ENCODE assay signal across 29 cellular contexts in genomic region chr15:73504885-73505284, GRCh38.
"Had no signal": no experiment of that assay in that cellular context is flagged by ENCODE, and none has a peak within 500 bp of the region (broad histone marks: within the 10 kb centered on the region; RNA-seq: fewer than 3 reads in every experiment).

No MANE protein-coding gene starts in this region.

- H3K4me3 ChIP-seq: esophagus squamous epithelium, gastroesophageal sphincter, heart right ventricle, hepatocyte had no signal

- H3K36me3 ChIP-seq: brain microvascular endothelial cell, esophagus squamous epithelium, gastroesophageal sphincter, heart right ventricle had no signal

- H2AFZ ChIP-seq: hepatocyte had no signal

- H3K27ac ChIP-seq: brain microvascular endothelial cell, esophagus squamous epithelium, gastroesophageal sphincter, heart right ventricle, hepatocyte had no signal

- FAIRE-seq: astrocyte, bronchial epithelial cell, colon had no signal

- ATAC-seq: activated CD4-positive, alpha-beta T cell treated with anti-CD3 and anti-CD28 coated beads for 36 hours; activated CD8-positive, alpha-beta memory T cell treated with anti-CD3 and anti-CD28 coated beads, Interleukin-2, amount 10 ng/mL, durations not matched to agents 7 days and 5 days; activated CD8-positive, alpha-beta T cell treated with anti-CD3 and anti-CD28 coated beads, Interleukin-2, amount 10 ng/mL, durations not matched to agents 7 days and 5 days; activated naive CD4-positive, alpha-beta T cell treated with anti-CD3 and anti-CD28 coated beads, Interleukin-2, amount 50 U/mL, for 72 hours; effector memory CD8-positive, alpha-beta T cell; gastroesophageal sphincter; heart right ventricle had no signal

- H3K9me3 ChIP-seq: esophagus squamous epithelium, gastroesophageal sphincter, heart right ventricle had no signal

- H3K4me2 ChIP-seq: hepatocyte had no signal

- H3K4me1 ChIP-seq: esophagus squamous epithelium, gastroesophageal sphincter, heart right ventricle had no signal

- H3K79me2 ChIP-seq: hepatocyte had no signal

- DNase-seq: activated CD4-positive, alpha-beta memory T cell treated with anti-CD3 and anti-CD28 coated beads for 36 hours; activated CD4-positive, alpha-beta T cell treated with anti-CD3 and anti-CD28 coated beads for 36 hours; activated CD4-positive, CD25-positive, alpha-beta regulatory T cell; activated CD4-positive, CD25-positive, alpha-beta regulatory T cell treated with anti-CD3 and anti-CD28 coated beads, Interleukin-2, amount 50 U/mL, for 72 hours; activated CD8-positive, alpha-beta memory T cell treated with anti-CD3 and anti-CD28 coated beads, Interleukin-2, amount 10 ng/mL, durations not matched to agents 7 days and 5 days; activated CD8-positive, alpha-beta memory T cell treated with anti-CD3 and anti-CD28 coated beads, Interleukin-2, amount 50 U/mL, for 4 hours; activated CD8-positive, alpha-beta T cell treated with anti-CD3 and anti-CD28 coated beads, Interleukin-2, amount 10 ng/mL, durations not matched to agents 7 days and 5 days; activated effector memory CD4-positive, alpha-beta T cell treated with anti-CD3 and anti-CD28 coated beads, Interleukin-2, amount 50 U/mL, for 16 hours; activated naive CD4-positive, alpha-beta T cell treated with anti-CD3 and anti-CD28 coated beads for 36 hours; activated naive CD8-positive, alpha-beta T cell treated with anti-CD3 and anti-CD28 coated beads, Interleukin-2, amount 10 ng/mL, durations not matched to agents 7 days and 5 days; activated T-cell treated with anti-CD3 and anti-CD28 coated beads, Interleukin-2, amount 50 U/mL, for 1 hour; activated T-cell treated with anti-CD3 and anti-CD28 coated beads, Interleukin-2, amount 50 U/mL, for 48 hours; anterior cingulate cortex; brain microvascular endothelial cell; caudate nucleus; cortex of kidney; dermis blood vessel endothelial cell; effector CD4-positive, alpha-beta T cell; effector memory CD8-positive, alpha-beta T cell; esophagus squamous epithelium; foreskin melanocyte; heart right ventricle; T-helper 2 cell had no signal

- H3K27me3 ChIP-seq: brain microvascular endothelial cell, esophagus squamous epithelium, gastroesophageal sphincter, hepatocyte had no signal
